ENCODE assay signal across 1 cellular context in the genomic region with DNA sequence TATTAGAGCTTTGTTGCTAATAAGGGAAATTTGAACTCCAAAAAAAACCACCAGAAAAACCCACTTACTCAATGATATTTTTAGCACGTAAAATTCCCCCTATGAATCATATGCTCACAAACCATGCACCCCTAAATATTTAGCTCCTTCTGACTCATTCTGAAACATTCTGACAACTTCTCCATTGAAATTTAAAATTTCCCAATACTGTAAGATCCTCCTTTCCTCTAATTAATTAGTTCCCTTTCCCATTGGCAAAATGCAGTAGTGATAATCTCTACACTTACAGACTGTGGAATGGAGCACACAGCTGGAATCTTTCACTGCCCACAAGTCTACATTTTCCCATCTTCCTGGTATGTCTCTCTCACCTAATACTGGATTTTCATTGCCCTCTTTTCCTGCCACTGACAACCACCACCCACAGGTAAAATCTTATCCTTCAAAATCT.
TF ChIP-seq lines count a peak whose summit lies in the region.

No MANE protein-coding gene starts in this region.

TF ChIP-seq in GM12878, 131 proteins besides CTCF, POLR2A, EP300 and RAD21 (continued from another document):
- TF ChIP-seq CBFB (IDR thresholded peaks at IDR 0.05; ENCODE audit: low read depth) (0 out of 2 replicates have a peak, but pooled peaks have one; percentile 39), EED (IDR thresholded peaks at IDR 0.05; ENCODE audit: low read depth) (peak; percentile 96), CREM (IDR thresholded peaks at IDR 0.05; ENCODE audit: low read depth) (peak; percentile 84), NR2C1 (IDR thresholded peaks at IDR 0.05) (no peak), STAT3 (IDR thresholded peaks at IDR 0.05; ENCODE audit: low read depth, low read length) (0 out of 2 replicates have a peak, but pooled peaks have one; percentile 62), BHLHE40 (IDR thresholded peaks at IDR 0.05; ENCODE audit: borderline replicate concordance in 1 of 2, low read depth in 2 of 2, low read length in 1 of 2) (peak; percentile 28 to 40; a peak in 2 of 4 replicates), BMI1 (IDR thresholded peaks at IDR 0.05; ENCODE audit: borderline replicate concordance) (peak; percentile 87), JUND (IDR thresholded peaks at IDR 0.05; ENCODE audit: low read depth, low read length) (peak; percentile 86), LARP7 (IDR thresholded peaks at IDR 0.05) (no peak), BCL3 (IDR thresholded peaks at IDR 0.05; ENCODE audit: borderline replicate concordance, insufficient read depth, low read depth, low read length, poor library complexity, severe bottlenecking) (peak; percentile 48), EGR1 (IDR thresholded peaks at IDR 0.05; ENCODE audit: borderline replicate concordance in 1 of 2, low read depth in 2 of 2, low read length in 2 of 2) (no peak), RELA (IDR thresholded peaks at IDR 0.05; ENCODE audit: borderline replicate concordance, partially characterized antibody) (peak; percentile 89), JUNB (IDR thresholded peaks at IDR 0.05) (peak; percentile 97), NR2F1 (conservative IDR thresholded peaks at IDR 0.05) (peak; percentile 60), MTA2 (IDR thresholded peaks at IDR 0.05; ENCODE audit: low read depth) (peak; percentile 98), NFIC (IDR thresholded peaks at IDR 0.05; ENCODE audit: low read depth, low read length) (peak; percentile 99), FOXM1 (IDR thresholded peaks at IDR 0.05; ENCODE audit: low read depth, low read length) (peak; percentile 98), ZNF622 (IDR thresholded peaks at IDR 0.05) (no peak), SMC3 (IDR thresholded peaks at IDR 0.05; ENCODE audit: borderline replicate concordance, low read length) (peak; percentile 8; the same call in 1 of the 2 replicates), RAD51 (IDR thresholded peaks at IDR 0.05) (0 out of 2 replicates have a peak, but pooled peaks have one; percentile 27), MEF2A (IDR thresholded peaks at IDR 0.05; ENCODE audit: insufficient read depth, low read depth, low read length) (peak; percentile 99)
- TF ChIP-seq, protein P1, sequence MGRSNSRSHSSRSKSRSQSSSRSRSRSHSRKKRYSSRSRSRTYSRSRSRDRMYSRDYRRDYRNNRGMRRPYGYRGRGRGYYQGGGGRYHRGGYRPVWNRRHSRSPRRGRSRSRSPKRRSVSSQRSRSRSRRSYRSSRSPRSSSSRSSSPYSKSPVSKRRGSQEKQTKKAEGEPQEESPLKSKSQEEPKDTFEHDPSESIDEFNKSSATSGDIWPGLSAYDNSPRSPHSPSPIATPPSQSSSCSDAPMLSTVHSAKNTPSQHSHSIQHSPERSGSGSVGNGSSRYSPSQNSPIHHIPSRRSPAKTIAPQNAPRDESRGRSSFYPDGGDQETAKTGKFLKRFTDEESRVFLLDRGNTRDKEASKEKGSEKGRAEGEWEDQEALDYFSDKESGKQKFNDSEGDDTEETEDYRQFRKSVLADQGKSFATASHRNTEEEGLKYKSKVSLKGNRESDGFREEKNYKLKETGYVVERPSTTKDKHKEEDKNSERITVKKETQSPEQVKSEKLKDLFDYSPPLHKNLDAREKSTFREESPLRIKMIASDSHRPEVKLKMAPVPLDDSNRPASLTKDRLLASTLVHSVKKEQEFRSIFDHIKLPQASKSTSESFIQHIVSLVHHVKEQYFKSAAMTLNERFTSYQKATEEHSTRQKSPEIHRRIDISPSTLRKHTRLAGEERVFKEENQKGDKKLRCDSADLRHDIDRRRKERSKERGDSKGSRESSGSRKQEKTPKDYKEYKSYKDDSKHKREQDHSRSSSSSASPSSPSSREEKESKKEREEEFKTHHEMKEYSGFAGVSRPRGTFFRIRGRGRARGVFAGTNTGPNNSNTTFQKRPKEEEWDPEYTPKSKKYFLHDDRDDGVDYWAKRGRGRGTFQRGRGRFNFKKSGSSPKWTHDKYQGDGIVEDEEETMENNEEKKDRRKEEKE (IDR thresholded peaks at IDR 0.05), result no peak
- TF ChIP-seq, protein P2, sequence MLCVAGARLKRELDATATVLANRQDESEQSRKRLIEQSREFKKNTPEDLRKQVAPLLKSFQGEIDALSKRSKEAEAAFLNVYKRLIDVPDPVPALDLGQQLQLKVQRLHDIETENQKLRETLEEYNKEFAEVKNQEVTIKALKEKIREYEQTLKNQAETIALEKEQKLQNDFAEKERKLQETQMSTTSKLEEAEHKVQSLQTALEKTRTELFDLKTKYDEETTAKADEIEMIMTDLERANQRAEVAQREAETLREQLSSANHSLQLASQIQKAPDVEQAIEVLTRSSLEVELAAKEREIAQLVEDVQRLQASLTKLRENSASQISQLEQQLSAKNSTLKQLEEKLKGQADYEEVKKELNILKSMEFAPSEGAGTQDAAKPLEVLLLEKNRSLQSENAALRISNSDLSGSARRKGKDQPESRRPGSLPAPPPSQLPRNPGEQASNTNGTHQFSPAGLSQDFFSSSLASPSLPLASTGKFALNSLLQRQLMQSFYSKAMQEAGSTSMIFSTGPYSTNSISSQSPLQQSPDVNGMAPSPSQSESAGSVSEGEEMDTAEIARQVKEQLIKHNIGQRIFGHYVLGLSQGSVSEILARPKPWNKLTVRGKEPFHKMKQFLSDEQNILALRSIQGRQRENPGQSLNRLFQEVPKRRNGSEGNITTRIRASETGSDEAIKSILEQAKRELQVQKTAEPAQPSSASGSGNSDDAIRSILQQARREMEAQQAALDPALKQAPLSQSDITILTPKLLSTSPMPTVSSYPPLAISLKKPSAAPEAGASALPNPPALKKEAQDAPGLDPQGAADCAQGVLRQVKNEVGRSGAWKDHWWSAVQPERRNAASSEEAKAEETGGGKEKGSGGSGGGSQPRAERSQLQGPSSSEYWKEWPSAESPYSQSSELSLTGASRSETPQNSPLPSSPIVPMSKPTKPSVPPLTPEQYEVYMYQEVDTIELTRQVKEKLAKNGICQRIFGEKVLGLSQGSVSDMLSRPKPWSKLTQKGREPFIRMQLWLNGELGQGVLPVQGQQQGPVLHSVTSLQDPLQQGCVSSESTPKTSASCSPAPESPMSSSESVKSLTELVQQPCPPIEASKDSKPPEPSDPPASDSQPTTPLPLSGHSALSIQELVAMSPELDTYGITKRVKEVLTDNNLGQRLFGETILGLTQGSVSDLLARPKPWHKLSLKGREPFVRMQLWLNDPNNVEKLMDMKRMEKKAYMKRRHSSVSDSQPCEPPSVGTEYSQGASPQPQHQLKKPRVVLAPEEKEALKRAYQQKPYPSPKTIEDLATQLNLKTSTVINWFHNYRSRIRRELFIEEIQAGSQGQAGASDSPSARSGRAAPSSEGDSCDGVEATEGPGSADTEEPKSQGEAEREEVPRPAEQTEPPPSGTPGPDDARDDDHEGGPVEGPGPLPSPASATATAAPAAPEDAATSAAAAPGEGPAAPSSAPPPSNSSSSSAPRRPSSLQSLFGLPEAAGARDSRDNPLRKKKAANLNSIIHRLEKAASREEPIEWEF (IDR thresholded peaks at IDR 0.05; ENCODE audit: insufficient replicate concordance, low read depth, low read length), result peak; percentile 67
- TF ChIP-seq, protein P3, sequence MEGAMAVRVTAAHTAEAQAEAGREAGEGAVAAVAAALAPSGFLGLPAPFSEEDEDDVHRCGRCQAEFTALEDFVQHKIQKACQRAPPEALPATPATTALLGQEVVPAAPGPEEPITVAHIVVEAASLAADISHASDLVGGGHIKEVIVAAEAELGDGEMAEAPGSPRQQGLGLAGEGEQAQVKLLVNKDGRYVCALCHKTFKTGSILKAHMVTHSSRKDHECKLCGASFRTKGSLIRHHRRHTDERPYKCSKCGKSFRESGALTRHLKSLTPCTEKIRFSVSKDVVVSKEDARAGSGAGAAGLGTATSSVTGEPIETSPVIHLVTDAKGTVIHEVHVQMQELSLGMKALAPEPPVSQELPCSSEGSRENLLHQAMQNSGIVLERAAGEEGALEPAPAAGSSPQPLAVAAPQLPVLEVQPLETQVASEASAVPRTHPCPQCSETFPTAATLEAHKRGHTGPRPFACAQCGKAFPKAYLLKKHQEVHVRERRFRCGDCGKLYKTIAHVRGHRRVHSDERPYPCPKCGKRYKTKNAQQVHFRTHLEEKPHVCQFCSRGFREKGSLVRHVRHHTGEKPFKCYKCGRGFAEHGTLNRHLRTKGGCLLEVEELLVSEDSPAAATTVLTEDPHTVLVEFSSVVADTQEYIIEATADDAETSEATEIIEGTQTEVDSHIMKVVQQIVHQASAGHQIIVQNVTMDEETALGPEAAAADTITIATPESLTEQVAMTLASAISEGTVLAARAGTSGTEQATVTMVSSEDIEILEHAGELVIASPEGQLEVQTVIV (IDR thresholded peaks at IDR 0.05; ENCODE audit: borderline replicate concordance, partially characterized antibody), result no peak
